Comparison of ENCODE assay signal across 11 cellular contexts in the genomic region with DNA sequence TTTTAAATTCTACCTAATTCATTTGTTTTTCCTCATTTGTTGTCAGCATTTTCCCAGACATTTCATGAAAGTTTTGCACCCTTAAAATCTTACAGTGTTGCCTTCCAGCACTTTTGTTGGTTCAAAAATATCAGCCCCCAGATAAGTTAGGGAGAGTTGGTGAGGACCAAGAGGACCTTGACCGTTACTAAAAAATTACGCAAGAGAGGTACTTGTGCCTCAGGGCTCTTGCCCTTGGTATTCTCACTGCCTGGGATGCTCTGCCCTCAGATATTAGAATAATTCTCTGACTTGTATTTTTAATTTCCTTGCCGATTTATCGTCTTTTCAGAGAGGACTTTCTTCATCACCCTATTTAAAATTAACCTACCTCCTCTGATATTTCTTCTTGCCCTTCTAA. TPM values are rescaled to one million over a fixed set of nuclear protein-coding genes. Genes with fewer than 3 reads are reported as not detected.
"Had no signal": no experiment of that assay in that cellular context is flagged by ENCODE, and none has a peak within 500 bp of the region (broad histone marks: within the 10 kb centered on the region; RNA-seq: fewer than 3 reads in every experiment).

No MANE protein-coding gene starts in this region.

- DNase-seq: GM23248, GOT3, H9, HCEC 1CT, HFFc6, KG1 had no signal

- ATAC-seq: K562 had no signal

- H3K4me3 ChIP-seq: GM23248, K562 had no signal

- FAIRE-seq: H54, K562 had no signal

- H2AFZ ChIP-seq: GM23248 had no signal

- H3K27ac ChIP-seq: GM23248, HL-60 had no signal

- H3K9ac ChIP-seq: GM23248 had no signal

RNA-seq across cellular contexts. Expression of a gene that starts 3.5 kb away (rescaled TPM):
- total RNA-seq: GM23248, H9, HFFc6, HT1080, K562 had no signal
- polyA plus RNA-seq: GM23248, IgD-negative memory B cell, K562 had no signal

RNA-seq across cellular contexts. Expression of a gene that starts 18.0 kb away (rescaled TPM):
- total RNA-seq: GM23248, H9, K562 had no signal
- polyA plus RNA-seq: IgD-negative memory B cell, K562 had no signal
